Comparison of ENCODE assay signal across 9 cellular contexts in genomic region chr12:70724444-70724843, GRCh38.
A peak's percentile ranks its signal among the peaks of the same experiment; 100 is the strongest.
DNase-seq lines count a peak whose midpoint lies in the region; ATAC-seq, FAIRE-seq and TF ChIP-seq lines count a peak whose summit lies in the region.
"Had no signal": no experiment of that assay in that cellular context is flagged by ENCODE, and none has a peak within 500 bp of the region (broad histone marks: within the 10 kb centered on the region; RNA-seq: fewer than 3 reads in every experiment).

No MANE protein-coding gene starts in this region.

- H3K27me3 ChIP-seq in GM06990 (replicated peaks; ENCODE audit: control insufficient read depth, insufficient read depth, low read length) (no peaks in the 10 kb centered on the region), keratinocyte (ENCODE audit: control insufficient read depth, extremely low read depth, insufficient read depth, low read length) (no peaks in the 10 kb centered on the region)

- no peaks in the 10 kb centered on the region for H3K9me3 ChIP-seq in keratinocyte (ENCODE audit: control insufficient read depth, low read depth, low read length)

- no peak overlapping the region for H3K27ac Mint-ChIP-seq in immature natural killer cell
- no peak overlapping the region for H3K27ac Mint-ChIP-seq in activated T-cell treated with anti-CD3 and anti-CD28 coated beads, Interleukin-2, amount 50 U/mL, for 72 hours
- H3K27ac Mint-ChIP-seq: nephron had no signal

- FAIRE-seq in keratinocyte (lab: Jason Lieb, UNC), result no peak

- in situ Hi-C loops in SK-MEL-5 (cut with HindIII; ENCODE audit: low pct_unique_long_range_greater_than_20kb, low sequenced_read_pairs), result no loop called here

- H3K9me1 ChIP-seq in keratinocyte (ENCODE audit: control insufficient read depth, extremely low read depth, insufficient read depth, low read length), result no peaks in the 10 kb centered on the region

- no peak for ATAC-seq in GM18505 (IDR thresholded peaks at IDR 0.05; ENCODE audit: unreplicated experiment)
- no peak for ATAC-seq in activated T-cell treated with anti-CD3 and anti-CD28 coated beads, Interleukin-2, amount 50 U/mL, for 72 hours (replicated peaks in 1 of 2)
- ATAC-seq in GM19397 (IDR thresholded peaks at IDR 0.05; ENCODE audit: unreplicated experiment), result no peak

- H3K36me3 Mint-ChIP-seq in immature natural killer cell, result no peaks in the 10 kb centered on the region
- H3K36me3 Mint-ChIP-seq in activated T-cell treated with anti-CD3 and anti-CD28 coated beads, Interleukin-2, amount 50 U/mL, for 72 hours (ENCODE audit: insufficient read depth in 2 of 2), result no peaks in the 10 kb centered on the region

- dilution Hi-C loops in keratinocyte (cut with MboI; ENCODE audit: extremely low pct_ligation_motif_present, low sequenced_read_pairs), result no loop called here

- H3K36me3 ChIP-seq in GM06990 (ENCODE audit: control insufficient read depth, insufficient read depth, low read length) (no peaks in the 10 kb centered on the region), keratinocyte (ENCODE audit: control insufficient read depth in 2 of 2, extremely low read depth in 1 of 2, insufficient read depth in 2 of 2, low read length in 2 of 2) (no peaks in the 10 kb centered on the region)

- H3K27me3 Mint-ChIP-seq in immature natural killer cell (ENCODE audit: low read depth in 3 of 3), result peaks cover 0 to 3% (median 0%) of the 10 kb centered on the region in 3 donors
- peaks cover 4% of the 10 kb centered on the region for H3K27me3 Mint-ChIP-seq in activated T-cell treated with anti-CD3 and anti-CD28 coated beads, Interleukin-2, amount 50 U/mL, for 72 hours (ENCODE audit: low read depth)

- DNase-seq in GM06990 (ENCODE audit: extremely low read depth, insufficient read length) (no peak), HFF-Myc (ENCODE audit: extremely low read depth, low read depth) (no peak), SK-MEL-5 (ENCODE audit: low read depth, low spot score) (peak; percentile 59), keratinocyte (ENCODE audit: low read depth, low spot score) (no peak), immature natural killer cell (no peak)
- DNase-seq in activated T-cell treated with anti-CD3 and anti-CD28 coated beads, Interleukin-2, amount 50 U/mL, for 72 hours, result no peak

- H3K9me3 Mint-ChIP-seq in immature natural killer cell, result no peaks in the 10 kb centered on the region
- no peaks in the 10 kb centered on the region for H3K9me3 Mint-ChIP-seq in activated T-cell treated with anti-CD3 and anti-CD28 coated beads, Interleukin-2, amount 50 U/mL, for 72 hours
- H3K9me3 Mint-ChIP-seq: nephron had no signal

- peak; percentile 49 for TF ChIP-seq CTCF in GM06990 (IDR thresholded peaks at IDR 0.05; ENCODE audit: insufficient read depth, low read length, poor library complexity, severe bottlenecking)
- peak; percentile 28 for TF ChIP-seq CTCF in HFF-Myc (IDR thresholded peaks at IDR 0.05; ENCODE audit: low read depth, low read length, missing control alignments)
- TF ChIP-seq CTCF in keratinocyte (optimal IDR thresholded peaks at IDR 0.05 in 1 of 3, IDR thresholded peaks at IDR 0.05 in 1 of 3, conservative IDR thresholded peaks at IDR 0.05 in 1 of 3; ENCODE audit: extremely low read depth in 1 of 3, insufficient read depth in 2 of 3, low read length in 3 of 3), result peak; percentile 44 to 46 (median 45)

- H2AFZ ChIP-seq in keratinocyte (ENCODE audit: control insufficient read depth, low read length), result no peak overlapping the region

- H3K79me2 ChIP-seq in keratinocyte (ENCODE audit: control insufficient read depth, insufficient read depth, low read length), result no peaks in the 10 kb centered on the region

- H3K4me3 Mint-ChIP-seq in immature natural killer cell, result no peak overlapping the region
- no peak overlapping the region for H3K4me3 Mint-ChIP-seq in activated T-cell treated with anti-CD3 and anti-CD28 coated beads, Interleukin-2, amount 50 U/mL, for 72 hours
- H3K4me3 Mint-ChIP-seq: nephron had no signal

- H3K4me2 ChIP-seq in keratinocyte (ENCODE audit: control insufficient read depth, extremely low read depth, insufficient read depth, low read depth, low read length), result no peak overlapping the region

- H4K20me1 ChIP-seq in keratinocyte (ENCODE audit: control insufficient read depth, extremely low read depth, insufficient read depth, low read length), result no peaks in the 10 kb centered on the region

- no peak for TF ChIP-seq POLR2A in GM18505 (IDR thresholded peaks at IDR 0.05; ENCODE audit: borderline replicate concordance, extremely low read depth, insufficient read depth, insufficient read length)

- no peak overlapping the region for H3K27ac ChIP-seq in keratinocyte (ENCODE audit: control insufficient read depth, insufficient read depth, low read length)

- H3K4me1 Mint-ChIP-seq in immature natural killer cell, result peaks cover 17 to 22% of the 10 kb centered on the region in 2 donors
- H3K4me1 Mint-ChIP-seq in activated T-cell treated with anti-CD3 and anti-CD28 coated beads, Interleukin-2, amount 50 U/mL, for 72 hours (ENCODE audit: low read depth), result peaks cover 4% of the 10 kb centered on the region

- no peak overlapping the region for H3K9ac ChIP-seq in keratinocyte (ENCODE audit: control insufficient read depth, extremely low read depth, insufficient read depth, low read length)

- H3K4me3 ChIP-seq in GM06990 (replicated peaks; ENCODE audit: low read depth, low read length) (no peak overlapping the region), HFF-Myc (replicated peaks; ENCODE audit: low read depth, low read length) (no peak overlapping the region), keratinocyte (ENCODE audit: control insufficient read depth in 2 of 3, extremely low read depth in 1 of 3, insufficient read depth in 2 of 3, low read depth in 1 of 3, low read length in 3 of 3) (no peak overlapping the region)

- no peaks in the 10 kb centered on the region for H3K4me1 ChIP-seq in keratinocyte (ENCODE audit: control insufficient read depth, extremely low read depth, insufficient read depth, low read length)
